ENCODE assay signal across 8 cellular contexts in the genomic region with DNA sequence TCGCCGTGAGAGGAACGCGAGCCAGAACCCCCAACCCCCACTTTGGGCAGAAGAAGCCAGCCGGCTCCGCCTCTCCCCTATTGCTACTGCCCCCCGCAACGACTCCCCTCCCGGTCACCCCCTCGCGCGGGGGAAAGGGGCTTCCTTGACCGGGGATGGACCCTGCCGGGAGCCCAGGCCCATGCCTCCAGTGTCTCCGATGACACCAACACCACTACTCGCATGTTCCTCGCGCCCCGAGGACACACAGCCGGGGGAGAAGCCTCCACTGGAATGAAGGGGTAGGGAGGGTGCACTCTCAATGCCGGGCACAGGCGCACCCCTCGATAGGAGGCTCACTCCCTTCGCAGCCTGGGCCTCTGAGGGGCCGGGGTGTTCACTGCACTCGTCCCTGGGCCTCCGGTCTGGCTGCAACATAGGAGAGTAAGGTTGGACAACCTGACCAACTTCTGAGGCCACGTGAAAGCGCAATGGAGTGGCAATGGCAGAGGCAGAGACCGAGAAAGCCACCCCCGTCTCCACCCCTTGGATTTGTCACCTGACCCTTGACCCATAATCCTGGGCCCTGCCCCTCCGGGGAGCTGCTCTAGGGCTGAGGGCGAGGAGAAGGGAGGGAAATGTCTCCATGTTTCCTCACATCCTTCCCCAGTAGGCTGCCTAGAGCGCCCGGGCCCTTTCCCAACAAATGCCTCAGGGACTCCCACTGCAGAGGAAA. TPM values are rescaled to one million over a fixed set of nuclear protein-coding genes. Genes with fewer than 3 reads are reported as not detected.
DNase-seq lines count a peak whose midpoint lies in the region; FAIRE-seq and TF ChIP-seq lines count a peak whose summit lies in the region.

No MANE protein-coding gene starts in this region.

- H3K27ac Mint-ChIP-seq in progenitor cell of endocrine pancreas: peak overlapping the region; percentile 32

- H3K27me3 ChIP-seq in DOHH2 (ENCODE audit: control insufficient read depth, low read length) (peaks cover 58% of the 10 kb centered on the region), WERI-Rb-1 (ENCODE audit: insufficient read depth, low read depth, severe bottlenecking) (peaks cover 15% of the 10 kb centered on the region), cardiac muscle cell (peaks cover 47% of the 10 kb centered on the region)

- peaks cover 13% of the 10 kb centered on the region for H3K4me1 Mint-ChIP-seq in progenitor cell of endocrine pancreas (ENCODE audit: low read depth)

- H3K36me3 ChIP-seq in DOHH2 (ENCODE audit: control insufficient read depth, low read length) (no peaks in the 10 kb centered on the region), WERI-Rb-1 (no peaks in the 10 kb centered on the region), cardiac muscle cell (no peaks in the 10 kb centered on the region)

- no peaks in the 10 kb centered on the region for H3K9me2 ChIP-seq in DOHH2 (replicated peaks; ENCODE audit: control insufficient read depth, low read length)

- no peak overlapping the region for H3K4me3 ChIP-seq in DOHH2 (ENCODE audit: low read length)
- peak overlapping the region; percentile 75 for H3K4me3 ChIP-seq in WERI-Rb-1 (ENCODE audit: low read depth, low read length)
- H3K4me3 ChIP-seq in cardiac muscle cell: peak overlapping the region; percentile 65

- no peaks in the 10 kb centered on the region for H3F3A ChIP-seq in DOHH2 (ENCODE audit: control insufficient read depth, insufficient read depth)

- no peaks in the 10 kb centered on the region for H3K36me3 Mint-ChIP-seq in progenitor cell of endocrine pancreas (ENCODE audit: insufficient read depth)

- H3K27me3 Mint-ChIP-seq in progenitor cell of endocrine pancreas: peaks cover 82% of the 10 kb centered on the region

- H3K9me3 Mint-ChIP-seq in progenitor cell of endocrine pancreas (ENCODE audit: low read depth): no peaks in the 10 kb centered on the region

- FAIRE-seq in GM19239 (lab: Jason Lieb, UNC) (no peak), D721Med (lab: Jason Lieb, UNC) (no peak)

- DNase-seq in WERI-Rb-1 (peak; percentile 48), cardiac muscle cell (ENCODE audit: low read depth in 1 of 2, low spot score in 1 of 2) (no peak), progenitor cell of endocrine pancreas (ENCODE audit: low spot score, unreplicated experiment) (no peak), pons (ENCODE audit: low spot score) (no peak), GM19239 (ENCODE audit: insufficient read length, low spot score) (no peak), D721Med (ENCODE audit: insufficient read length, low spot score) (no peak), posterior cingulate gyrus (no peak)

- H3K4me2 ChIP-seq in DOHH2 (ENCODE audit: low read length): peak overlapping the region; percentile 41; the same call in 1 of the 2 replicates

- TF ChIP-seq CTCF in DOHH2 (IDR thresholded peaks at IDR 0.05; ENCODE audit: low read depth, low read length, poor library complexity, severe bottlenecking) (no peak), WERI-Rb-1 (IDR thresholded peaks at IDR 0.05; ENCODE audit: low read depth, low read length) (no peak), cardiac muscle cell (IDR thresholded peaks at IDR 0.05; ENCODE audit: low read depth, low read length) (no peak), progenitor cell of endocrine pancreas (IDR thresholded peaks at IDR 0.05; ENCODE audit: unreplicated experiment) (no peak), D721Med (IDR thresholded peaks at IDR 0.05; ENCODE audit: insufficient read depth, missing control alignments) (no peak)

- peak overlapping the region; percentile 71 for H3K4me3 Mint-ChIP-seq in progenitor cell of endocrine pancreas (ENCODE audit: low read depth)

- no peaks in the 10 kb centered on the region for H3K79me2 ChIP-seq in DOHH2 (ENCODE audit: control insufficient read depth, low read length)

- H3K9me3 ChIP-seq in DOHH2 (ENCODE audit: control insufficient read depth, insufficient read depth, low read length): no peaks in the 10 kb centered on the region
- no peaks in the 10 kb centered on the region for H3K9me3 ChIP-seq in WERI-Rb-1 (ENCODE audit: severe bottlenecking)
- H3K9me3 ChIP-seq in cardiac muscle cell (ENCODE audit: low read depth): no peaks in the 10 kb centered on the region

- H3K4me1 ChIP-seq in DOHH2 (ENCODE audit: control insufficient read depth, low read length) (peaks cover 8% of the 10 kb centered on the region), cardiac muscle cell (ENCODE audit: low read depth) (peaks cover 4% of the 10 kb centered on the region)

- H4K20me1 ChIP-seq in DOHH2 (ENCODE audit: control insufficient read depth, insufficient read depth, low read depth, low read length): no peaks in the 10 kb centered on the region

- H3K27ac ChIP-seq in DOHH2 (ENCODE audit: low read depth, low read length) (no peak overlapping the region), WERI-Rb-1 (peak overlapping the region; percentile 44; the same call in 1 of the 2 replicates), cardiac muscle cell (no peak overlapping the region)

- intact Hi-C loops in posterior cingulate gyrus (cut with DNase I): loop anchor here (1.0 to 5.0 kb wide), 3 partner anchors 42 to 153 kb away; no protein-coding TSS in a partner anchor

RNA-seq across cellular contexts. Expression of a gene that starts 1.0 kb away (rescaled TPM):
- total RNA-seq in cardiac muscle cell: 23.1 and 29.8 TPM in 2 replicates
- 15.5 and 22.4 TPM in 2 replicates for polyA plus RNA-seq in cardiac muscle cell
- total RNA-seq in progenitor cell of endocrine pancreas: 2.3 and 2.7 TPM in 2 replicates

RNA-seq across cellular contexts. Expression of a gene that starts 21.4 kb away (rescaled TPM):
- 68.4 and 71.6 TPM in 2 replicates for total RNA-seq in cardiac muscle cell
- 84.3 and 89.4 TPM in 2 replicates for polyA plus RNA-seq in cardiac muscle cell
- 29.3 and 30.5 TPM in 2 replicates for total RNA-seq in progenitor cell of endocrine pancreas

RNA-seq across cellular contexts. Expression of a gene that starts 29.8 kb away (rescaled TPM):
- 79.8 and 82.7 TPM in 2 replicates for total RNA-seq in cardiac muscle cell
- 172 and 180 TPM in 2 replicates for polyA plus RNA-seq in cardiac muscle cell
- total RNA-seq in progenitor cell of endocrine pancreas: 101 and 102 TPM in 2 replicates

RNA-seq across cellular contexts. Expression of a gene that starts 38.3 kb away (rescaled TPM):
- total RNA-seq in cardiac muscle cell: 0.27 and 1.7 TPM in 2 replicates
- 1.4 TPM in 1 of 2 replicates, not detected in the other for polyA plus RNA-seq in cardiac muscle cell
- 8.5 and 12.0 TPM in 2 replicates for total RNA-seq in progenitor cell of endocrine pancreas

RNA-seq across cellular contexts. Expression of a gene that starts 47.1 kb away (rescaled TPM):
- 106 and 125 TPM in 2 replicates for total RNA-seq in cardiac muscle cell
- polyA plus RNA-seq in cardiac muscle cell: 137 and 144 TPM in 2 replicates
- 62.1 and 64.6 TPM in 2 replicates for total RNA-seq in progenitor cell of endocrine pancreas
